ENCODE assay signal across 24 cellular contexts in genomic region chr13:74064805-74065204, GRCh38.
DNase-seq lines count a peak whose midpoint lies in the region; ATAC-seq and TF ChIP-seq lines count a peak whose summit lies in the region.
"Had no signal": no experiment of that assay in that cellular context is flagged by ENCODE, and none has a peak within 500 bp of the region (broad histone marks: within the 10 kb centered on the region; RNA-seq: fewer than 3 reads in every experiment).

No MANE protein-coding gene starts in this region.

- peaks cover 86 to 98% (median 98%) of the 10 kb centered on the region in 3 donors for H3K4me1 Mint-ChIP-seq in CD8-positive, alpha-beta memory T cell
- peaks cover 54% of the 10 kb centered on the region for H3K4me1 Mint-ChIP-seq in memory B cell
- H3K4me1 Mint-ChIP-seq: H9 had no signal

- H3K9ac ChIP-seq in BLaER1 treated with 17β-estradiol and CSF1 and Interleukin-3, amounts not matched to agents 10 nM and 100 nM: no peak overlapping the region
- H3K9ac ChIP-seq in PC-3 (ENCODE audit: low read length): no peak overlapping the region

- no peak overlapping the region for H2AFZ ChIP-seq in PC-3 (ENCODE audit: low read length)

- H3K4me3 ChIP-seq in BLaER1 treated with 17β-estradiol and CSF1 and Interleukin-3, amounts not matched to agents 10 nM and 100 nM: no peak overlapping the region
- H3K4me3 ChIP-seq in CD8-positive, alpha-beta memory T cell (ENCODE audit: low read length): no peak overlapping the region
- H3K4me3 ChIP-seq in PC-3 (ENCODE audit: low read length): no peak overlapping the region
- H3K4me3 ChIP-seq: GM12878, sigmoid colon, stomach had no signal

- peaks cover 4 to 14% (median 7%) of the 10 kb centered on the region in 3 donors for H3K36me3 Mint-ChIP-seq in CD8-positive, alpha-beta memory T cell
- H3K36me3 Mint-ChIP-seq in memory B cell: peaks cover 14% of the 10 kb centered on the region

- TF ChIP-seq CTCF in PC-3 (conservative IDR thresholded peaks at IDR 0.05; ENCODE audit: low read depth, low read length): no peak

- intact Hi-C loops in PC-3 (cut with micrococcal nuclease): no loop called here

- CTCF ChIA-PET in CD8-positive, alpha-beta memory T cell (lab: Charles Lee): no interaction called here
- CTCF ChIA-PET in PC-3 (lab: Charles Lee): no interaction called here

- H3K27ac ChIP-seq in BLaER1 treated with 17β-estradiol and CSF1 and Interleukin-3, amounts not matched to agents 10 nM and 100 nM: peak overlapping the region in 8 of 11 experiments; percentile 84 to 95 (median 91); a peak in 15 of 22 replicates
- H3K27ac ChIP-seq in CD8-positive, alpha-beta memory T cell (ENCODE audit: low read depth, low read length): no peak overlapping the region
- H3K27ac ChIP-seq in PC-3 (ENCODE audit: low read length): no peak overlapping the region
- H3K27ac ChIP-seq: stomach had no signal

- peak overlapping the region in 9 of 11 experiments; percentile 84 to 97 (median 90); a peak in 17 of 22 replicates for H3K4me2 ChIP-seq in BLaER1 treated with 17β-estradiol and CSF1 and Interleukin-3, amounts not matched to agents 10 nM and 100 nM
- H3K4me2 ChIP-seq in PC-3 (ENCODE audit: low read length): no peak overlapping the region

- POLR2A ChIA-PET in CD8-positive, alpha-beta memory T cell (lab: Charles Lee): no interaction called here
- POLR2A ChIA-PET in PC-3 (lab: Charles Lee; ENCODE audit: unreplicated experiment): no interaction called here

- peak overlapping the region in 4 of 7 donors; percentile 6 to 60 (median 10) for H3K4me3 Mint-ChIP-seq in CD8-positive, alpha-beta memory T cell
- no peak overlapping the region for H3K4me3 Mint-ChIP-seq in memory B cell
- H3K4me3 Mint-ChIP-seq: H9, nephron progenitor cell, WTC11 had no signal

- H3K27me3 Mint-ChIP-seq in CD8-positive, alpha-beta memory T cell: no peaks in the 10 kb centered on the region
- H3K27me3 Mint-ChIP-seq in memory B cell: no peaks in the 10 kb centered on the region

- peaks cover 49 to 78% (median 64%) of the 10 kb centered on the region in 10 experiments for H3K4me1 ChIP-seq in BLaER1 treated with 17β-estradiol and CSF1 and Interleukin-3, amounts not matched to agents 10 nM and 100 nM
- H3K4me1 ChIP-seq in CD8-positive, alpha-beta memory T cell (ENCODE audit: insufficient read depth, low read length): peaks cover 91% of the 10 kb centered on the region
- H3K4me1 ChIP-seq in PC-3 (ENCODE audit: insufficient read depth, low read length): no peaks in the 10 kb centered on the region

- BruUV-seq in PC-3 (replicated peaks; lab: Mats Ljungman, UMichigan): no TSS peak

- peak overlapping the region; percentile 0 to 93 (median 56) for H3K27ac Mint-ChIP-seq in CD8-positive, alpha-beta memory T cell
- peak overlapping the region; percentile 68 for H3K27ac Mint-ChIP-seq in memory B cell
- H3K27ac Mint-ChIP-seq: H9, nephron progenitor cell, WTC11 had no signal

- no peak for DNase-seq in CD8-positive, alpha-beta memory T cell
- DNase-seq in PC-3: peak; percentile 22
- DNase-seq in memory B cell (ENCODE audit: low spot score in 2 of 2): no peak
- DNase-seq in inferior parietal cortex (ENCODE audit: extremely low spot score): no peak
- no peak for DNase-seq in activated effector memory CD4-positive, alpha-beta T cell treated with Interleukin-2 at 50 U/mL for 16 hours
- DNase-seq: activated naive CD4-positive, alpha-beta T cell treated with Interleukin-2 at 50 U/mL for 16 hours; AML-193; GF-D8; H9; hypothalamus; kidney glomerular epithelial cell; NCI-H1105; NCI-H748 treated with DMSO at 0.1 percent for 48 hours; nephron progenitor cell; OCI-M1; posterior cingulate gyrus; SIG-M5; sigmoid colon; stomach; trophoblast cell had no signal

- ATAC-seq in PC-3 (no peak), memory B cell (ENCODE audit: low read depth) (no peak), GM18873 (IDR thresholded peaks at IDR 0.05; ENCODE audit: low FRiP score, unreplicated experiment) (no peak)
- ATAC-seq: GM12878, WTC11 had no signal

- H3K9me2 ChIP-seq in PC-3 (replicated peaks; ENCODE audit: low read length): no peaks in the 10 kb centered on the region

- peaks cover 3 to 35% (median 16%) of the 10 kb centered on the region in 11 experiments for H3K9me3 ChIP-seq in BLaER1 treated with 17β-estradiol and CSF1 and Interleukin-3, amounts not matched to agents 10 nM and 100 nM (replicated peaks in 1 of 11)
- no peaks in the 10 kb centered on the region for H3K9me3 ChIP-seq in CD8-positive, alpha-beta memory T cell (ENCODE audit: low read length)
- no peaks in the 10 kb centered on the region for H3K9me3 ChIP-seq in PC-3 (ENCODE audit: low read length)
- H3K9me3 ChIP-seq: sigmoid colon, stomach had no signal

- H3K36me3 ChIP-seq in BLaER1 treated with 17β-estradiol and CSF1 and Interleukin-3, amounts not matched to agents 10 nM and 100 nM: peaks cover 0 to 29% (median 10%) of the 10 kb centered on the region in 11 experiments; a peak in 11 of 22 replicates
- H3K36me3 ChIP-seq in CD8-positive, alpha-beta memory T cell (ENCODE audit: insufficient read depth, low read length): no peaks in the 10 kb centered on the region
- no peaks in the 10 kb centered on the region for H3K36me3 ChIP-seq in PC-3 (ENCODE audit: low read depth, low read length)
- H3K36me3 ChIP-seq: sigmoid colon, stomach had no signal

- no peaks in the 10 kb centered on the region for H3K9me3 Mint-ChIP-seq in CD8-positive, alpha-beta memory T cell
- H3K9me3 Mint-ChIP-seq in memory B cell: no peaks in the 10 kb centered on the region

- no peaks in the 10 kb centered on the region for H3F3A ChIP-seq in PC-3 (ENCODE audit: low read length, unreplicated experiment)

- H3K27me3 ChIP-seq in BLaER1 treated with 17β-estradiol and CSF1 and Interleukin-3, amounts not matched to agents 10 nM and 100 nM: no peaks in the 10 kb centered on the region
- H3K27me3 ChIP-seq in CD8-positive, alpha-beta memory T cell (ENCODE audit: insufficient read depth, low read length, poor library complexity, severe bottlenecking): no peaks in the 10 kb centered on the region
- no peaks in the 10 kb centered on the region for H3K27me3 ChIP-seq in PC-3 (ENCODE audit: low read length)
- H3K27me3 ChIP-seq: sigmoid colon, stomach had no signal

- H3K79me2 ChIP-seq in PC-3 (ENCODE audit: low read length): 0 out of 2 replicates have a peak, but pooled peaks cover 4% of the 10 kb centered on the region

- H4K20me1 ChIP-seq in BLaER1 treated with 17β-estradiol and CSF1 and Interleukin-3, amounts not matched to agents 10 nM and 100 nM: no peaks in the 10 kb centered on the region
- no peaks in the 10 kb centered on the region for H4K20me1 ChIP-seq in PC-3 (ENCODE audit: low read length)

Comparison
In these comparisons a context has a peak if more than half of its experiments do, and no peak if none do; other contexts are left out.
1. H3K27ac ChIP-seq: peak in BLaER1 treated with 17β-estradiol and CSF1 and Interleukin-3, amounts not matched to agents 10 nM and 100 nM (8 of 11); none in CD8-positive, alpha-beta memory T cell (single experiment) and PC-3 (single experiment).